In the genomic region with DNA sequence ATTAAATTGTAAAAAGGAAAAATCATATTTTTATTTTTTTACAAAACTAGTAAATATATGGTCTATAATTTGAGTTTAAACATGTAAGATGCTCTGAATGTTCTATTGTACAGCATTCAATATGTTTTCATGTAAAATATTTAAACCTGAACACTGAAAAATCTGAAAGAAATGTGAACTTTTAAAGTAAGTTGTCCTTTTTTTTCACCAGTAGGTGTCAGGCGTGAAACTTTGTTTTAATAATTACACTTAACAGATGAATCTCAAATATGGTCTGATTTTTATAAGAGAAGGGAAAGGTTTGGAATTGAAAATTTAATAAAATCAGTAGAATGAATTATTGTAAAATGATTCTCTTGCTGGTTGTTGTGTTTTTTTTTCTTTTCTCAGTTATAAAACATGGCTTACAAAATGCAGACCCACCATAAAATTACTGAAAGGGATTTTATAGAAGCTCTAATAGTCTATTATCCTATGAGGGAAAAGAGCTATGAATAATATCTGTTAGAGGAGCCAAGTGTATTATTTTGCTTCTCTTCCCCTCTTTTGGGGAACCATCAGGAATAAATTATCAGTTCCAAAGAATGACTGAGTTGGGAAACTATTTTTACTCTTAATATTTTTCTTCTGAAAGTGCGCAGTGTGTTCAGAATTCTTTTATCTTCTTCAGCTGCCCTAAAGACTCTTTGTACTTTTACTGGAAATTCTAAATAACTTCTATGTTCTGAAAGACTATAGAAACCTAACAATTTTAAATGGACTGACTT, we compare ENCODE assay signal across 11 cellular contexts.
DNase-seq lines count a peak whose midpoint lies in the region; ATAC-seq, FAIRE-seq and TF ChIP-seq lines count a peak whose summit lies in the region.
"Had no signal": no experiment of that assay in that cellular context is flagged by ENCODE, and none has a peak within 500 bp of the region (broad histone marks: within the 10 kb centered on the region; RNA-seq: fewer than 3 reads in every experiment).

No MANE protein-coding gene starts in this region.

- H3K4me1 ChIP-seq in OCI-LY1 (ENCODE audit: insufficient read depth, low read length, severe bottlenecking) (no peaks in the 10 kb centered on the region), small intestine (ENCODE audit: control insufficient read depth in 2 of 2, insufficient read depth in 1 of 2, low read depth in 1 of 2, low read length in 1 of 2) (no peaks in the 10 kb centered on the region)

- H3K79me2 ChIP-seq in OCI-LY1 (ENCODE audit: insufficient read depth, low read length), result no peaks in the 10 kb centered on the region

- H3K4me2 ChIP-seq in OCI-LY1 (ENCODE audit: low read length), result no peak overlapping the region

- H3K36me3 ChIP-seq in OCI-LY1 (ENCODE audit: insufficient read depth, low read length), result peaks cover 34% of the 10 kb centered on the region; the same call in 1 of the 2 replicates
- H3K36me3 ChIP-seq in small intestine (ENCODE audit: control insufficient read depth in 2 of 2, insufficient read depth in 2 of 2, low read length in 2 of 2), result no peaks in the 10 kb centered on the region
- H3K36me3 ChIP-seq in WERI-Rb-1, result no peaks in the 10 kb centered on the region

- H3F3A ChIP-seq in OCI-LY1 (ENCODE audit: insufficient read depth, low read length), result no peaks in the 10 kb centered on the region

- H3K9me3 ChIP-seq in OCI-LY1 (ENCODE audit: low read length) (no peaks in the 10 kb centered on the region), small intestine (ENCODE audit: control insufficient read depth, low read depth) (no peaks in the 10 kb centered on the region), WERI-Rb-1 (ENCODE audit: severe bottlenecking) (no peaks in the 10 kb centered on the region)

- no peaks in the 10 kb centered on the region for H4K20me1 ChIP-seq in OCI-LY1 (ENCODE audit: insufficient read depth, low read length)

- H3K27ac ChIP-seq in OCI-LY1 (ENCODE audit: low read depth, low read length, poor library complexity, severe bottlenecking) (no peak overlapping the region), small intestine (ENCODE audit: low read depth in 1 of 2, low read length in 1 of 2) (no peak overlapping the region), WERI-Rb-1 (no peak overlapping the region)

- H2AFZ ChIP-seq in OCI-LY1 (ENCODE audit: low read length), result no peak overlapping the region

- DNase-seq in NCI-H1105 treated with DMSO at 0.1 percent for 48 hours (lab: John Stamatoyannopoulos, UW) (peak; percentile 10), NCI-H1105 (lab: John Stamatoyannopoulos, UW) (no peak), fibroblast of gingiva (ENCODE audit: low read depth) (peak; percentile 23), small intestine (no peak), WERI-Rb-1 (no peak), T-helper 1 cell (no peak)
- DNase-seq: activated CD8-positive, alpha-beta memory T cell treated with anti-CD3 and anti-CD28 coated beads for 24 hours; cerebellar nuclear complex; immature natural killer cell had no signal

- ATAC-seq in HG02610 (IDR thresholded peaks at IDR 0.05; ENCODE audit: unreplicated experiment), result no peak

- peak; percentile 30 for FAIRE-seq in small intestine (lab: Jason Lieb, UNC)

- TF ChIP-seq CTCF in OCI-LY1 (IDR thresholded peaks at IDR 0.05; ENCODE audit: low read length) (peak; percentile 62), WERI-Rb-1 (IDR thresholded peaks at IDR 0.05; ENCODE audit: low read depth, low read length) (no peak)

- H3K27me3 ChIP-seq in OCI-LY1 (ENCODE audit: insufficient read depth, low read length) (no peaks in the 10 kb centered on the region), small intestine (ENCODE audit: control insufficient read depth in 2 of 2, insufficient read depth in 2 of 2, low read length in 2 of 2) (no peaks in the 10 kb centered on the region), WERI-Rb-1 (ENCODE audit: insufficient read depth, low read depth, severe bottlenecking) (no peaks in the 10 kb centered on the region)

- no peaks in the 10 kb centered on the region for H3K9me2 ChIP-seq in OCI-LY1 (ENCODE audit: low read depth, low read length)

- no peak overlapping the region for H3K9ac ChIP-seq in OCI-LY1 (ENCODE audit: low read length)

- 74 to 81% (median 76%) methylated on average over 2 of the region's 2 CpGs for WGBS in small intestine, 3 donors

- H3K4me3 ChIP-seq in OCI-LY1 (ENCODE audit: low read depth, low read length, poor library complexity, severe bottlenecking) (no peak overlapping the region), small intestine (ENCODE audit: low read depth in 1 of 2, low read length in 2 of 2) (no peak overlapping the region), WERI-Rb-1 (ENCODE audit: low read depth, low read length) (no peak overlapping the region)

Comparison
In these comparisons a context has a peak if more than half of its experiments do, and no peak if none do; other contexts are left out.
1. DNase-seq: peak in NCI-H1105 treated with DMSO at 0.1 percent for 48 hours (single experiment) and fibroblast of gingiva (single experiment); none in NCI-H1105 (single experiment), small intestine (single experiment), WERI-Rb-1 (single experiment) and T-helper 1 cell (0 of 5).